In the genomic region with DNA sequence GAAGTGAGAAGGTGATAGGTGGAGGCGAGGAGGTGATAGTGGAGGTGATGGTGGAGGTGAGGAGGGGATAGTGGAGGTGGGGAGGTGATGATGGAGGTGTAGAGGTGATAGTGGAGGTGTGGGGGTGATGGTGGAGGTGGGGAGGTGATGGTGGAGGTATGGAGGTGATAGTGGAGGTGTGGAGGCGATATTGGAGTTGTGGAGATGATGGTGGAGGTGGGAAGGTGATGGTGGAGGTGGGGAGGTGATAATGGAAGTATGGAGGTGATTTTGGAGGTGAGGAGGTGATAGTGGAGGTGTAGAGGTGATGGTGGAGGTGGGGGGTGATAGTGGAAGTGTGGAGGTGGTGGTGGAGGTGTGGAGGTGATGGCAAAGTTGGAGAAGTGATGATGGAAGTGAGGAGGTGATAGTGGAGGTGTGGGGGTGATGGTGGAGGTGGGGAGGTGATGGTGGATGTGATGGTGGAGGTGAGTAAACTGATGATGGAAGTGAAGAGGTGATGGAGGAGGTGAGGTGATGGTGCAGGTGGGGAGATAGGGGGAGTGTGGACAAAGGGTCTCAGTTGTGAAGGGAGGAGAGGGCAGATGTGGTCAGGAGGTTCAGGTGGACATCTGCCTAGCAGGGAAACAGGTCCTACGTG, we compare ENCODE assay signal across 1 cellular context.
TF ChIP-seq lines count a peak whose summit lies in the region.

No MANE protein-coding gene starts in this region.

TF ChIP-seq in H1, 55 proteins besides CTCF, POLR2A, EP300 and RAD21:
- TF ChIP-seq SRF (IDR thresholded peaks at IDR 0.05; ENCODE audit: low read depth, low read length) (no peak), BRCA1 (IDR thresholded peaks at IDR 0.05; ENCODE audit: low read depth, low read length) (no peak), EGR1 (IDR thresholded peaks at IDR 0.05; ENCODE audit: borderline replicate concordance, low read depth, low read length) (no peak), KDM5A (IDR thresholded peaks at IDR 0.05; ENCODE audit: low read length) (no peak), SP1 (IDR thresholded peaks at IDR 0.05; ENCODE audit: low read depth, low read length) (no peak), HDAC6 (IDR thresholded peaks at IDR 0.05; ENCODE audit: low read depth, low read length) (no peak), POLR2AphosphoS5 (IDR thresholded peaks at IDR 0.05; ENCODE audit: low read depth, low read length) (no peak), RXRA (IDR thresholded peaks at IDR 0.05; ENCODE audit: insufficient read depth, low read depth, low read length) (no peak), TAF7 (optimal IDR thresholded peaks at IDR 0.05; ENCODE audit: borderline replicate concordance, low read depth, low read length) (no peak), TEAD4 (IDR thresholded peaks at IDR 0.05; ENCODE audit: low read depth, low read length) (no peak), JUN (IDR thresholded peaks at IDR 0.05; ENCODE audit: low read depth, low read length) (no peak)
